In the genomic region with DNA sequence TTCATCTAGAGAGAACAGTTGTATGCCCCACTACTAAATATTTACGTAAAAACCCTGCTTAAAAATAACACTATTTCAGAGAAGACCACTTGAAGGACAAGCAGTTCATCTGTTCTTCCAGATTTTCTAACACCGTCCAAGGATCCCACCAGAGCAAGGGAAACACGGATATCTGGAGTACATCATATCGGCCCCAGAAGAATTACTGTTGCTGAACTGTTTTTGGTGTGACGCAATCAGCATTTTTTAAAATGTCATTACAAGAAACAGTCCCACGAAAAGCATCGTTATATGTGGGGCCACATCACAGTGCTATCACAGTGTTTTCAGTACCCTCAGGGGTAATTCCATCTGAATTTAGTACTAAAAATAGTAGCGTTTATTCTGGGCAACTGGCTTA, we compare ENCODE assay signal across 22 cellular contexts.
A peak's percentile ranks its signal among the peaks of the same experiment; 100 is the strongest.
DNase-seq lines count a peak whose midpoint lies in the region; ATAC-seq and TF ChIP-seq lines count a peak whose summit lies in the region.
"Had no signal": no experiment of that assay in that cellular context is flagged by ENCODE, and none has a peak within 500 bp of the region (broad histone marks: within the 10 kb centered on the region; RNA-seq: fewer than 3 reads in every experiment).

No MANE protein-coding gene starts in this region.

- TF ChIP-seq EP300 in gastroesophageal sphincter (IDR thresholded peaks at IDR 0.05): no peak

- H3K9me2 ChIP-seq in hepatocyte (replicated peaks; ENCODE audit: insufficient read depth): no peaks in the 10 kb centered on the region

- TF ChIP-seq POLR2A in gastroesophageal sphincter (IDR thresholded peaks at IDR 0.05): no peak

- no peak overlapping the region for H3K27ac ChIP-seq in gastroesophageal sphincter
- peak overlapping the region; percentile 79 for H3K27ac ChIP-seq in hepatocyte
- H3K27ac ChIP-seq in skeletal muscle tissue (ENCODE audit: low read depth, low read length): peak overlapping the region; percentile 19
- H3K27ac ChIP-seq: GM23248, HL-60, KMS-11, SJSA1 had no signal

- TF ChIP-seq CTCF in gastroesophageal sphincter (IDR thresholded peaks at IDR 0.05) (no peak), hepatocyte (IDR thresholded peaks at IDR 0.05; ENCODE audit: poor library complexity) (no peak), GM20000 (IDR thresholded peaks at IDR 0.05; ENCODE audit: extremely low read depth, missing control alignments) (no peak)

- H3K4me2 ChIP-seq in hepatocyte: no peak overlapping the region
- H3K4me2 ChIP-seq: KMS-11 had no signal

- H4K20me1 ChIP-seq in hepatocyte (ENCODE audit: insufficient read depth, poor library complexity, severe bottlenecking): no peaks in the 10 kb centered on the region

- H3K36me3 ChIP-seq in gastroesophageal sphincter (no peaks in the 10 kb centered on the region), hepatocyte (replicated peaks; ENCODE audit: insufficient read depth, low read depth) (no peaks in the 10 kb centered on the region), skeletal muscle tissue (ENCODE audit: control insufficient read depth in 3 of 3, insufficient read depth in 3 of 3, low read length in 3 of 3) (no peaks in the 10 kb centered on the region)
- H3K36me3 ChIP-seq: HAP-1, Peyer's patch, SJSA1 had no signal

- no peaks in the 10 kb centered on the region for H3K79me2 ChIP-seq in hepatocyte

- no peak overlapping the region for H3K9ac ChIP-seq in skeletal muscle tissue (ENCODE audit: low read depth in 1 of 3, low read length in 3 of 3)
- H3K9ac ChIP-seq: GM23248, KMS-11 had no signal

- 58 to 70% methylated on average over 4 to 8 of the region's 8 CpGs for WGBS in gastroesophageal sphincter (ENCODE audit: low coverage in 1 of 2), 2 donors
- 77% methylated on average over 8 of the region's 8 CpGs for WGBS in hepatocyte (ENCODE audit: low lambda C conversion rate, missing lambda C conversion rate)

- H3K4me1 ChIP-seq in gastroesophageal sphincter: peaks cover 0 to 14% (median 0%) of the 10 kb centered on the region in 3 donors
- no peaks in the 10 kb centered on the region for H3K4me1 ChIP-seq in hepatocyte (ENCODE audit: insufficient read depth)
- H3K4me1 ChIP-seq in skeletal muscle tissue (ENCODE audit: control insufficient read depth in 3 of 3, insufficient read depth in 3 of 3, low read length in 3 of 3): peaks cover 8 to 20% (median 11%) of the 10 kb centered on the region in 3 donors
- H3K4me1 ChIP-seq: HAP-1, Peyer's patch had no signal

- peak; percentile 52 for DNase-seq in amniotic epithelial cell (ENCODE audit: low read depth)
- DNase-seq in hepatocyte (ENCODE audit: low spot score): no peak
- no peak for DNase-seq in stimulated activated naive CD4-positive, alpha-beta T cell treated with Interleukin-2 at 50 U/mL for 16 hours (lab: John Stamatoyannopoulos, UW)
- no peak for DNase-seq in GM20000 (ENCODE audit: low spot score)
- DNase-seq: CD4-positive, CD25-positive, alpha-beta regulatory T cell; COR-L47; DMS 273 treated with DMSO at 0.1 percent for 48 hours; DMS79 treated with DMSO at 0.1 percent for 48 hours; GM23248; NCI-H1105; NCI-H2081 treated with DMSO at 0.1 percent for 48 hours; NCI-H2171 treated with DMSO at 0.1 percent for 48 hours; NCI-H446; NCI-H526; Peyer's patch had no signal

- ATAC-seq in gastroesophageal sphincter (peak; percentile 35), GM18858 (IDR thresholded peaks at IDR 0.05; ENCODE audit: unreplicated experiment) (no peak)

- H3K9me3 ChIP-seq in gastroesophageal sphincter: no peaks in the 10 kb centered on the region
- no peaks in the 10 kb centered on the region for H3K9me3 ChIP-seq in hepatocyte (ENCODE audit: low read depth)
- no peaks in the 10 kb centered on the region for H3K9me3 ChIP-seq in skeletal muscle tissue (ENCODE audit: control insufficient read depth in 3 of 3, low read length in 3 of 3)
- H3K9me3 ChIP-seq: HAP-1, Peyer's patch, SJSA1 had no signal

- H2AFZ ChIP-seq in hepatocyte: no peak overlapping the region
- H2AFZ ChIP-seq: GM23248 had no signal

- H3K27me3 ChIP-seq in gastroesophageal sphincter (no peaks in the 10 kb centered on the region), hepatocyte (no peaks in the 10 kb centered on the region), skeletal muscle tissue (ENCODE audit: control insufficient read depth in 3 of 3, insufficient read depth in 3 of 3, low read length in 3 of 3) (no peaks in the 10 kb centered on the region)
- H3K27me3 ChIP-seq: Peyer's patch, SJSA1 had no signal

- no peak overlapping the region for H3K4me3 ChIP-seq in gastroesophageal sphincter
- no peak overlapping the region for H3K4me3 ChIP-seq in hepatocyte
- H3K4me3 ChIP-seq in skeletal muscle tissue (ENCODE audit: low read length in 3 of 3): no peak overlapping the region
- H3K4me3 ChIP-seq: GM23248, HAP-1, Peyer's patch, SJSA1 had no signal

Comparison
In these comparisons a context has a peak if more than half of its experiments do, and no peak if none do; other contexts are left out.
1. H3K27ac ChIP-seq: peak in hepatocyte (single experiment) and skeletal muscle tissue (single experiment); none in gastroesophageal sphincter (0 of 4).